In genomic region chr17:64503821-64504768, GRCh38 we compare ENCODE assay signal across 8 cellular contexts. TPM values are rescaled to one million over a fixed set of nuclear protein-coding genes. Genes with fewer than 3 reads are reported as not detected.
DNase-seq lines count a peak whose midpoint lies in the region; ATAC-seq and TF ChIP-seq lines count a peak whose summit lies in the region.

No MANE protein-coding gene starts in this region.

- ATAC-seq in naive thymus-derived CD8-positive, alpha-beta T cell: no peak

- peaks cover 0 to 6% (median 0%) of the 10 kb centered on the region in 5 donors for H3K27me3 Mint-ChIP-seq in naive thymus-derived CD8-positive, alpha-beta T cell

- H3K4me3 Mint-ChIP-seq in naive thymus-derived CD8-positive, alpha-beta T cell: peak overlapping the region; percentile 98 to 100 (median 100)

- peak overlapping the region; percentile 99 to 100 for H3K27ac ChIP-seq in coronary artery

- POLR2A ChIA-PET in naive thymus-derived CD8-positive, alpha-beta T cell (lab: Charles Lee): interaction anchor here (1.2 to 4.9 kb wide), 7 partner anchors 7 to 483 kb away, joined by 5 to 233 read pairs (median 21); partner anchors contain the start of genes ICAM2, PECAM1, POLG2 and SMURF2

- peaks cover 37 to 85% (median 70%) of the 10 kb centered on the region in 4 donors for H3K4me1 Mint-ChIP-seq in naive thymus-derived CD8-positive, alpha-beta T cell

- H3K4me3 ChIP-seq in AG09309 (ENCODE audit: control insufficient read depth, low read depth, low read length) (peak overlapping the region; percentile 97), coronary artery (peak overlapping the region; percentile 90)

- peaks cover 23 to 82% (median 54%) of the 10 kb centered on the region in 3 donors for H3K36me3 Mint-ChIP-seq in naive thymus-derived CD8-positive, alpha-beta T cell

- TF ChIP-seq CTCF in AG09309 (IDR thresholded peaks at IDR 0.05; ENCODE audit: control insufficient read depth, insufficient read depth, low read depth, low read length, missing control alignments) (no peak), coronary artery (IDR thresholded peaks at IDR 0.05) (no peak)

- H3K27ac Mint-ChIP-seq in naive thymus-derived CD8-positive, alpha-beta T cell: peak overlapping the region; percentile 99 to 100 (median 100)

- peaks cover 0 to 6% (median 0%) of the 10 kb centered on the region in 9 donors for H3K9me3 Mint-ChIP-seq in naive thymus-derived CD8-positive, alpha-beta T cell

- DNase-seq in AG09309 (ENCODE audit: low read depth) (no peak), LHCN-M2 (ENCODE audit: low read depth) (peak; percentile 30), coronary artery (ENCODE audit: low spot score) (no peak), amniotic stem cell (lab: John Stamatoyannopoulos, UW) (no peak), hippocampal formation (lab: John Stamatoyannopoulos, UW) (no peak), KG1 (lab: John Stamatoyannopoulos, UW) (no peak), COR-L47 (lab: John Stamatoyannopoulos, UW) (no peak)
- peak in 1 of 10 donors; percentile 3 for DNase-seq in naive thymus-derived CD8-positive, alpha-beta T cell

RNA-seq across cellular contexts. Expression of gene DDX5, which starts 2.0 kb away (rescaled TPM):
- total RNA-seq in LHCN-M2 (2014; rRNA removed): 371 and 663 TPM in 2 replicates
- 313 TPM for polyA plus RNA-seq in LHCN-M2 (2012)
- total RNA-seq in naive thymus-derived CD8-positive, alpha-beta T cell: 1,000 to 10,000 TPM; 2,287 to 2,312 TPM
- polyA plus RNA-seq in naive thymus-derived CD8-positive, alpha-beta T cell: 1,000 to 10,000 TPM; 1,055 to 1,400 (median 1,067) TPM

RNA-seq across cellular contexts. Expression of gene CEP95, which starts 2.7 kb away (rescaled TPM):
- total RNA-seq in LHCN-M2 (2014; rRNA removed): 15.0 and 17.8 TPM in 2 replicates
- 8.8 TPM for polyA plus RNA-seq in LHCN-M2 (2012)
- total RNA-seq in naive thymus-derived CD8-positive, alpha-beta T cell: 100 to 1,000 TPM; 143 to 153 TPM
- polyA plus RNA-seq in naive thymus-derived CD8-positive, alpha-beta T cell: 10 to 100 TPM in 1 of 3 donors, 1 to 10 TPM in 2; 8.6 to 20.1 (median 9.0) TPM

RNA-seq across cellular contexts. Expression of gene POLG2, which starts 7.2 kb away (rescaled TPM):
- 6.5 and 8.7 TPM in 2 replicates for total RNA-seq in LHCN-M2 (2014; rRNA removed)
- 4.4 TPM for polyA plus RNA-seq in LHCN-M2 (2012)
- total RNA-seq in naive thymus-derived CD8-positive, alpha-beta T cell: 10 to 100 TPM; 72.3 to 76.0 TPM
- polyA plus RNA-seq in naive thymus-derived CD8-positive, alpha-beta T cell: 1 to 10 TPM; 6.4 to 8.6 (median 7.1) TPM

RNA-seq across cellular contexts. Expression of gene MILR1, which starts 55.2 kb away (rescaled TPM):
- total RNA-seq in LHCN-M2 (2014; rRNA removed): 36.8 and 52.6 TPM in 2 replicates
- polyA plus RNA-seq in LHCN-M2 (2012): 10.1 TPM
- total RNA-seq in naive thymus-derived CD8-positive, alpha-beta T cell: not detected
- polyA plus RNA-seq in naive thymus-derived CD8-positive, alpha-beta T cell: not detected
